ENCODE assay signal across 1 cellular context in genomic region chr5:172959824-172960799, GRCh38.
TF ChIP-seq lines count a peak whose summit lies in the region.

No MANE protein-coding gene starts in this region.

TF ChIP-seq in HepG2, 621 proteins besides CTCF, POLR2A, EP300 and RAD21 (continued from another document):
- 0 out of 2 replicates have a peak, but pooled peaks have one; percentile 60 for TF ChIP-seq ZNF30 (CRISPR knock-in tag; IDR thresholded peaks at IDR 0.05)
- TF ChIP-seq HHEX (CRISPR knock-in tag; IDR thresholded peaks at IDR 0.05), result no peak
- TF ChIP-seq NCOA1 (CRISPR knock-in tag; IDR thresholded peaks at IDR 0.05), result 0 out of 2 replicates have a peak, but pooled peaks have one; percentile 22
- TF ChIP-seq ISX (CRISPR knock-in tag; conservative IDR thresholded peaks at IDR 0.05), result no peak
- TF ChIP-seq USF2 (IDR thresholded peaks at IDR 0.05; ENCODE audit: low read depth, low read length), result no peak
- TF ChIP-seq USF2 (CRISPR knock-in tag; IDR thresholded peaks at IDR 0.05; ENCODE audit: borderline replicate concordance), result no peak
- TF ChIP-seq ZBTB39 (CRISPR knock-in tag; IDR thresholded peaks at IDR 0.05), result 0 out of 2 replicates have a peak, but pooled peaks have one; percentile 71
- TF ChIP-seq HOMEZ (CRISPR knock-in tag; IDR thresholded peaks at IDR 0.05; ENCODE audit: low read depth), result no peak
- TF ChIP-seq POGK (CRISPR knock-in tag; conservative IDR thresholded peaks at IDR 0.05), result no peak
- TF ChIP-seq NFKBIZ (CRISPR knock-in tag; IDR thresholded peaks at IDR 0.05), result no peak
- TF ChIP-seq ELF1 (CRISPR knock-in tag; IDR thresholded peaks at IDR 0.05), result no peak
